8 cellular contexts compared by ENCODE assay signal in genomic region chr13:30673669-30674521, GRCh38. TPM values are rescaled to one million over a fixed set of nuclear protein-coding genes. Genes with fewer than 3 reads are reported as not detected.
DNase-seq lines count a peak whose midpoint lies in the region; ATAC-seq lines count a peak whose summit lies in the region.

No MANE protein-coding gene starts in this region.

- H3K9me3 ChIP-seq in endocrine pancreas (ENCODE audit: control insufficient read depth, low read length) (no peaks in the 10 kb centered on the region), mesodermal cell (ENCODE audit: control insufficient read depth, low read length) (no peaks in the 10 kb centered on the region)

- H3K27me3 Mint-ChIP-seq in activated CD8-positive, alpha-beta memory T cell treated with anti-CD3 and anti-CD28 coated beads, Interleukin-2, amount 10 ng/mL, durations not matched to agents 7 days and 5 days: peaks cover 24% of the 10 kb centered on the region

- no peaks in the 10 kb centered on the region for H3K27me3 ChIP-seq in endocrine pancreas (ENCODE audit: control insufficient read depth, insufficient read depth, low read length)

- DNase-seq in CMK (ENCODE audit: low read depth) (peak; percentile 44), HPDE6-E6E7 (ENCODE audit: extremely low spot score) (peak; percentile 45), NOMO-1 treated with DMSO at 0.1 percent for 48 hours (lab: John Stamatoyannopoulos, UW; ENCODE audit: unreplicated experiment) (peak; percentile 95)
- DNase-seq in activated CD8-positive, alpha-beta memory T cell treated with anti-CD3 and anti-CD28 coated beads, Interleukin-2, amount 10 ng/mL, durations not matched to agents 7 days and 5 days: peak; percentile 91
- DNase-seq in stimulated activated CD8-positive, alpha-beta memory T cell treated with anti-CD3 and anti-CD28 coated beads, Interleukin-15, amount 100 ng/mL, for 4 hours (ENCODE audit: low read depth in 2 of 2): peak; percentile 73 to 85

- peak overlapping the region; percentile 75 for H3K27ac Mint-ChIP-seq in activated CD8-positive, alpha-beta memory T cell treated with anti-CD3 and anti-CD28 coated beads, Interleukin-2, amount 10 ng/mL, durations not matched to agents 7 days and 5 days

- H3K4me3 Mint-ChIP-seq in activated CD8-positive, alpha-beta memory T cell treated with anti-CD3 and anti-CD28 coated beads, Interleukin-2, amount 10 ng/mL, durations not matched to agents 7 days and 5 days: peak overlapping the region; percentile 78

- H3K4me1 ChIP-seq in endocrine pancreas (ENCODE audit: control insufficient read depth, insufficient read depth, low read length) (no peaks in the 10 kb centered on the region), mesodermal cell (ENCODE audit: control insufficient read depth, insufficient read depth, low read length, poor library complexity, severe bottlenecking) (peaks cover 3% of the 10 kb centered on the region)

- no peaks in the 10 kb centered on the region for H3K36me3 ChIP-seq in endocrine pancreas (ENCODE audit: control insufficient read depth, insufficient read depth, low read length)
- H3K36me3 ChIP-seq in mesodermal cell (ENCODE audit: control insufficient read depth, insufficient read depth, low read length): no peaks in the 10 kb centered on the region

- H3K36me3 Mint-ChIP-seq in activated CD8-positive, alpha-beta memory T cell treated with anti-CD3 and anti-CD28 coated beads, Interleukin-2, amount 10 ng/mL, durations not matched to agents 7 days and 5 days: no peaks in the 10 kb centered on the region

- CTCF ChIA-PET in activated CD8-positive, alpha-beta memory T cell treated with anti-CD3 and anti-CD28 coated beads, Interleukin-2, amount 10 ng/mL, durations not matched to agents 7 days and 5 days (lab: Charles Lee): interaction anchor here (1.3 kb wide), 1 partner anchor 130 kb away, joined by 3 read pairs; no protein-coding TSS in a partner anchor

- ATAC-seq in GM19468 (IDR thresholded peaks at IDR 0.05; ENCODE audit: extremely low read depth, unreplicated experiment): peak; percentile 88
- peak; percentile 92 for ATAC-seq in activated CD8-positive, alpha-beta memory T cell treated with anti-CD3 and anti-CD28 coated beads, Interleukin-2, amount 10 ng/mL, durations not matched to agents 7 days and 5 days

- peak overlapping the region; percentile 35 for H3K4me3 ChIP-seq in endocrine pancreas (ENCODE audit: control insufficient read depth, insufficient read depth, low read length)
- H3K4me3 ChIP-seq in mesodermal cell (ENCODE audit: extremely low read depth, insufficient read depth, low read length, poor library complexity, severe bottlenecking): peak overlapping the region; percentile 41

- 3 to 5% methylated on average over 56 to 69 of the region's 72 CpGs for WGBS in mesodermal cell (ENCODE audit: insufficient coverage in 2 of 2), 2 experiments

- H3K9me3 Mint-ChIP-seq in activated CD8-positive, alpha-beta memory T cell treated with anti-CD3 and anti-CD28 coated beads, Interleukin-2, amount 10 ng/mL, durations not matched to agents 7 days and 5 days (ENCODE audit: low read depth): no peaks in the 10 kb centered on the region

- no peak overlapping the region for H3K9ac ChIP-seq in endocrine pancreas (ENCODE audit: control insufficient read depth, insufficient read depth, low read length)

- H3K27ac ChIP-seq in mesodermal cell (ENCODE audit: low read depth, low read length, severe bottlenecking): peak overlapping the region; percentile 13

- H3K4me1 Mint-ChIP-seq in activated CD8-positive, alpha-beta memory T cell treated with anti-CD3 and anti-CD28 coated beads, Interleukin-2, amount 10 ng/mL, durations not matched to agents 7 days and 5 days: peaks cover 15% of the 10 kb centered on the region

RNA-seq across cellular contexts. Expression of gene USPL1, which starts 56.2 kb away (rescaled TPM):
- 10 to 100 TPM; 19.9 to 23.4 TPM for total RNA-seq in activated CD8-positive, alpha-beta memory T cell treated with anti-CD3 and anti-CD28 coated beads, Interleukin-2, amount 10 ng/mL, durations not matched to agents 7 days and 5 days
- 23.0 TPM for polyA plus RNA-seq in mesodermal cell (2013, experiment 1 of 2)
- 24.5 TPM for polyA plus RNA-seq in mesodermal cell (2013, experiment 2 of 2)

Comparison
In these comparisons a context has a peak if more than half of its experiments do, and no peak if none do; other contexts are left out.
1. Peak in every context shown above with its lines: DNase-seq, ATAC-seq, H3K4me3 ChIP-seq and H3K27ac ChIP-seq.
2. DNase-seq: peak in every context shown above with its lines; median percentile 95 in NOMO-1 treated with DMSO at 0.1 percent for 48 hours; 91 in activated CD8-positive, alpha-beta memory T cell treated with anti-CD3 and anti-CD28 coated beads, Interleukin-2, amount 10 ng/mL, durations not matched to agents 7 days and 5 days; 79 in stimulated activated CD8-positive, alpha-beta memory T cell treated with anti-CD3 and anti-CD28 coated beads, Interleukin-15, amount 100 ng/mL, for 4 hours; 45 in HPDE6-E6E7; 44 in CMK.